Comparison of ENCODE assay signal across 25 cellular contexts in the genomic region with DNA sequence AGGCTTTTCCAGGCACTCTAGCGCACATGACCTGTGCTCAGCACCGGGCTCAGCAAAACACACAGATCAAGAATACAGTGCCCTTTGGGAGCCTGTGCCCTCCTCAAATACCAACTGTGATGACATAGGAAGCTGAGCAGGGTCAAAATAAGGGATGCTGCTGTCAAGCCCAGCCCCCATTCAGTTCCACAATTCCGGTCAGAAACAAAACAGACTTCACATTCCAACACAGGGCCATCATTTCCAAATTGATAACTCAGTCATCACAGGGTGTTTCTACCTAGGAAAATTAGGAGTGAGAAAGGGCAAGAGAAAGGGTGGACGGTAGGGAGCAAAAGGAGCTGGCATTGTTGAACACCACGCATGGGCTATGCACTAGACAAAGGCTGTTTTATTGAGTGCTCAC.
DNase-seq lines count a peak whose midpoint lies in the region; TF ChIP-seq lines count a peak whose summit lies in the region.
"Had no signal": no experiment of that assay in that cellular context is flagged by ENCODE, and none has a peak within 500 bp of the region (broad histone marks: within the 10 kb centered on the region; RNA-seq: fewer than 3 reads in every experiment).

No MANE protein-coding gene starts in this region.

- H3K27ac ChIP-seq in RWPE1: peak overlapping the region; percentile 29; the same call in 1 of the 2 replicates
- peak overlapping the region; percentile 2 for H3K27ac ChIP-seq in mesodermal cell (ENCODE audit: low read depth, low read length, severe bottlenecking)
- H3K27ac ChIP-seq in temporal lobe (ENCODE audit: low read depth, low read length): peak overlapping the region; percentile 80
- H3K27ac ChIP-seq in CD4-positive, alpha-beta memory T cell (ENCODE audit: low read depth, low read length): no peak overlapping the region
- H3K27ac ChIP-seq: coronary artery, gastrocnemius medialis, KMS-11, left lung, ovary, right lobe of liver, upper lobe of right lung, WERI-Rb-1 had no signal

- H3K9me3 ChIP-seq in mesodermal cell (ENCODE audit: control insufficient read depth, low read length): peaks cover 4% of the 10 kb centered on the region
- H3K9me3 ChIP-seq in CD4-positive, alpha-beta memory T cell (ENCODE audit: control insufficient read depth in 1 of 2, low read length in 2 of 2): no peaks in the 10 kb centered on the region
- H3K9me3 ChIP-seq: gastrocnemius medialis, left lung, ovary, right lobe of liver, upper lobe of right lung had no signal

- no peak for TF ChIP-seq CTCF in RWPE1 (conservative IDR thresholded peaks at IDR 0.05; ENCODE audit: low read depth)
- TF ChIP-seq CTCF in choroid plexus epithelial cell (conservative IDR thresholded peaks at IDR 0.05; ENCODE audit: low read depth, low read length): no peak

- no peaks in the 10 kb centered on the region for H3K4me1 Mint-ChIP-seq in CD4-positive, alpha-beta memory T cell
- H3K4me1 Mint-ChIP-seq: B cell; stimulated activated naive B cell treated with anti-CD40 and anti-IgM and Interleukin-4, amounts not matched to agents 10 μg/mL and 1 μg/mL and 100 μg/mL, for 72 hours had no signal

- H3K4me3 Mint-ChIP-seq in CD4-positive, alpha-beta memory T cell: no peak overlapping the region
- H3K4me3 Mint-ChIP-seq: activated CD4-positive, alpha-beta memory T cell treated with anti-CD3 and anti-CD28 coated beads for 36 hours; activated naive CD4-positive, alpha-beta T cell treated with anti-CD3 and anti-CD28 coated beads for 36 hours; activated T-cell treated with anti-CD3 and anti-CD28 coated beads, Interleukin-2, amount 50 U/mL, for 24 hours; B cell; stimulated activated naive B cell treated with anti-CD40 and anti-IgM and Interleukin-4, amounts not matched to agents 10 μg/mL and 1 μg/mL and 100 μg/mL, for 72 hours had no signal

- H3K4me3 ChIP-seq in choroid plexus epithelial cell (ENCODE audit: low read depth, low read length): no peak overlapping the region
- no peak overlapping the region for H3K4me3 ChIP-seq in mesodermal cell (ENCODE audit: extremely low read depth, insufficient read depth, low read length, poor library complexity, severe bottlenecking)
- no peak overlapping the region for H3K4me3 ChIP-seq in CD4-positive, alpha-beta memory T cell (ENCODE audit: low read length in 2 of 2)
- H3K4me3 ChIP-seq: coronary artery, gastrocnemius medialis, left lung, ovary, right lobe of liver, upper lobe of right lung had no signal

- WGBS in mesodermal cell (ENCODE audit: insufficient coverage in 2 of 2), 2 experiments: 87 to 94% methylated on average over 3 to 4 of the region's 5 CpGs

- DNase-seq in RWPE1 (ENCODE audit: low spot score) (no peak), choroid plexus epithelial cell (ENCODE audit: low read depth) (peak; percentile 71), Kasumi-1 (lab: John Stamatoyannopoulos, UW) (no peak), DMS79 (lab: John Stamatoyannopoulos, UW) (no peak), RKO (ENCODE audit: low spot score) (no peak)
- DNase-seq in CD4-positive, alpha-beta memory T cell: no peak
- DNase-seq: activated CD4-positive, alpha-beta memory T cell treated with anti-CD3 and anti-CD28 coated beads for 36 hours; activated naive CD4-positive, alpha-beta T cell treated with anti-CD3 and anti-CD28 coated beads for 36 hours; activated T-cell treated with anti-CD3 and anti-CD28 coated beads, Interleukin-2, amount 50 U/mL, for 24 hours; gastrocnemius medialis; left lung; NCI-H1092 treated with DMSO at 0.1 percent for 48 hours; NCI-H2107; NCI-H524 treated with DMSO at 0.1 percent for 48 hours; ovary; right lobe of liver; Right ventricle myocardium superior; stimulated activated naive B cell treated with anti-CD40 and anti-IgM and Interleukin-4, amounts not matched to agents 10 μg/mL and 1 μg/mL and 100 μg/mL, for 72 hours; upper lobe of right lung; WERI-Rb-1 had no signal

- intact Hi-C loops in CD4-positive, alpha-beta memory T cell (cut with micrococcal nuclease): no loop called here

- H3K27ac Mint-ChIP-seq in CD4-positive, alpha-beta memory T cell: no peak overlapping the region
- H3K27ac Mint-ChIP-seq: activated CD4-positive, alpha-beta memory T cell treated with anti-CD3 and anti-CD28 coated beads for 36 hours; activated naive CD4-positive, alpha-beta T cell treated with anti-CD3 and anti-CD28 coated beads for 36 hours; activated T-cell treated with anti-CD3 and anti-CD28 coated beads, Interleukin-2, amount 50 U/mL, for 24 hours; B cell; stimulated activated naive B cell treated with anti-CD40 and anti-IgM and Interleukin-4, amounts not matched to agents 10 μg/mL and 1 μg/mL and 100 μg/mL, for 72 hours had no signal

- H3K27me3 ChIP-seq in CD4-positive, alpha-beta memory T cell (ENCODE audit: insufficient read depth, low read length): no peaks in the 10 kb centered on the region
- H3K27me3 ChIP-seq: gastrocnemius medialis, left lung, ovary, right lobe of liver, upper lobe of right lung had no signal

- peaks cover 6 to 14% of the 10 kb centered on the region in 2 donors for H3K27me3 Mint-ChIP-seq in CD4-positive, alpha-beta memory T cell

- no peaks in the 10 kb centered on the region for H3K9me3 Mint-ChIP-seq in CD4-positive, alpha-beta memory T cell
- H3K9me3 Mint-ChIP-seq: activated CD4-positive, alpha-beta memory T cell treated with anti-CD3 and anti-CD28 coated beads for 36 hours; activated naive CD4-positive, alpha-beta T cell treated with anti-CD3 and anti-CD28 coated beads for 36 hours; activated T-cell treated with anti-CD3 and anti-CD28 coated beads, Interleukin-2, amount 50 U/mL, for 24 hours had no signal

- no peaks in the 10 kb centered on the region for H3K36me3 Mint-ChIP-seq in CD4-positive, alpha-beta memory T cell
- H3K36me3 Mint-ChIP-seq: activated CD4-positive, alpha-beta memory T cell treated with anti-CD3 and anti-CD28 coated beads for 36 hours; stimulated activated naive B cell treated with anti-CD40 and anti-IgM and Interleukin-4, amounts not matched to agents 10 μg/mL and 1 μg/mL and 100 μg/mL, for 72 hours had no signal

- peaks cover 48% of the 10 kb centered on the region for H3K4me1 ChIP-seq in mesodermal cell (ENCODE audit: control insufficient read depth, insufficient read depth, low read length, poor library complexity, severe bottlenecking)
- no peaks in the 10 kb centered on the region for H3K4me1 ChIP-seq in CD4-positive, alpha-beta memory T cell (ENCODE audit: insufficient read depth, low read length)
- H3K4me1 ChIP-seq: left lung, upper lobe of right lung had no signal

- POLR2A ChIA-PET in RWPE1 (lab: Yijun Ruan, JAX; ENCODE audit: low non-redundant PET): no interaction called here
- POLR2A ChIA-PET in CD4-positive, alpha-beta memory T cell (lab: Charles Lee; ENCODE audit: partially characterized antibody): no interaction called here

- no peaks in the 10 kb centered on the region for H3K36me3 ChIP-seq in mesodermal cell (ENCODE audit: control insufficient read depth, insufficient read depth, low read length)
- no peaks in the 10 kb centered on the region for H3K36me3 ChIP-seq in CD4-positive, alpha-beta memory T cell (ENCODE audit: insufficient read depth, low read length)
- H3K36me3 ChIP-seq: gastrocnemius medialis, left lung, ovary, right lobe of liver, upper lobe of right lung, WERI-Rb-1 had no signal

- CTCF ChIA-PET in RWPE1 (lab: Yijun Ruan, JAX): no interaction called here
- CTCF ChIA-PET in CD4-positive, alpha-beta memory T cell (lab: Charles Lee; ENCODE audit: partially characterized antibody): interaction anchor here (0.5 kb wide), 1 partner anchor 53 kb away, joined by 5 read pairs; no protein-coding TSS in a partner anchor
